In genomic region chr3:117562000-117562399, GRCh38 we compare ENCODE assay signal across 16 cellular contexts.
A peak's percentile ranks its signal among the peaks of the same experiment; 100 is the strongest.
DNase-seq lines count a peak whose midpoint lies in the region; TF ChIP-seq lines count a peak whose summit lies in the region.
"Had no signal": no experiment of that assay in that cellular context is flagged by ENCODE, and none has a peak within 500 bp of the region (broad histone marks: within the 10 kb centered on the region; RNA-seq: fewer than 3 reads in every experiment).

No MANE protein-coding gene starts in this region.

- no peak overlapping the region for H3K4me3 ChIP-seq in adrenal gland
- H3K4me3 ChIP-seq in A673 (ENCODE audit: low read depth, low read length, poor library complexity, severe bottlenecking), result no peak overlapping the region
- H3K4me3 ChIP-seq in effector memory CD4-positive, alpha-beta T cell (ENCODE audit: insufficient read depth, low read depth, low read length, poor library complexity, severe bottlenecking), result no peak overlapping the region

- H3K36me3 ChIP-seq in adrenal gland (replicated peaks in 1 of 2) (no peaks in the 10 kb centered on the region), A673 (ENCODE audit: insufficient read depth, low read length, poor library complexity, severe bottlenecking) (no peaks in the 10 kb centered on the region)
- H3K36me3 ChIP-seq in effector memory CD4-positive, alpha-beta T cell (ENCODE audit: control insufficient read depth, insufficient read depth, low read length), result no peaks in the 10 kb centered on the region

- H3K27me3 ChIP-seq in adrenal gland (no peaks in the 10 kb centered on the region), A673 (replicated peaks; ENCODE audit: insufficient read depth, low read depth, low read length, poor library complexity) (no peaks in the 10 kb centered on the region)
- no peaks in the 10 kb centered on the region for H3K27me3 ChIP-seq in effector memory CD4-positive, alpha-beta T cell (replicated peaks; ENCODE audit: control insufficient read depth, insufficient read depth, low read length, poor library complexity, severe bottlenecking)

- POLR2A ChIA-PET in A673 (lab: Charles Lee; ENCODE audit: low non-redundant PET), result no interaction called here

- H3K9me3 ChIP-seq in adrenal gland (replicated peaks in 1 of 3) (no peaks in the 10 kb centered on the region), A673 (ENCODE audit: low read depth, low read length, poor library complexity, severe bottlenecking) (no peaks in the 10 kb centered on the region)
- no peaks in the 10 kb centered on the region for H3K9me3 ChIP-seq in effector memory CD4-positive, alpha-beta T cell (ENCODE audit: control insufficient read depth, low read length)

- H3K4me1 ChIP-seq in adrenal gland (replicated peaks in 1 of 2) (peaks cover 0 to 7% of the 10 kb centered on the region in 2 donors), A673 (ENCODE audit: insufficient read depth, low read length, poor library complexity, severe bottlenecking) (no peaks in the 10 kb centered on the region)
- H3K4me1 ChIP-seq in effector memory CD4-positive, alpha-beta T cell (ENCODE audit: control insufficient read depth, insufficient read depth, low read length, poor library complexity, severe bottlenecking), result no peaks in the 10 kb centered on the region

- intact Hi-C loops in adrenal gland (cut with DNase I), result no loop called here
- intact Hi-C loops in A673 (cut with micrococcal nuclease; ENCODE audit: unreplicated experiment), result no loop called here

- BruUV-seq in A673 (replicated peaks; lab: Mats Ljungman, UMichigan), result no TSS peak

- no peak for TF ChIP-seq CTCF in adrenal gland (IDR thresholded peaks at IDR 0.05)
- no peak for TF ChIP-seq CTCF in A673 (conservative IDR thresholded peaks at IDR 0.05; ENCODE audit: low read depth, low read length)

- WGBS in adrenal gland, 4 donors, result 27 to 83% (median 51%) methylated on average over 1 to 2 of the region's 2 CpGs

- TF ChIP-seq POLR2A in adrenal gland (IDR thresholded peaks at IDR 0.05), result no peak

- CTCF ChIA-PET in A673 (lab: Charles Lee), result no interaction called here

- H3K27ac ChIP-seq in adrenal gland, result no peak overlapping the region
- H3K27ac ChIP-seq in A673 (ENCODE audit: low read depth, low read length, poor library complexity, severe bottlenecking), result no peak overlapping the region
- no peak overlapping the region for H3K27ac ChIP-seq in effector memory CD4-positive, alpha-beta T cell (ENCODE audit: insufficient read depth, low read length, poor library complexity, severe bottlenecking)

- DNase-seq in NCI-H146 (lab: John Stamatoyannopoulos, UW) (peak; percentile 32), NCI-H146 treated with DMSO at 0.1 percent for 48 hours (lab: John Stamatoyannopoulos, UW; ENCODE audit: unreplicated experiment) (no peak), DMS53 treated with DMSO at 0.1 percent for 48 hours (lab: John Stamatoyannopoulos, UW; ENCODE audit: unreplicated experiment) (peak; percentile 30), NCI-H510A treated with DMSO at 0.1 percent for 48 hours (lab: John Stamatoyannopoulos, UW) (peak; percentile 68), adrenal gland (peak in 5 of 7 donors; percentile 17 to 68 (median 21)), A673 (ENCODE audit: low spot score) (no peak), GM19238 (ENCODE audit: insufficient read length, low spot score) (no peak)
- DNase-seq in effector memory CD4-positive, alpha-beta T cell, result no peak
- DNase-seq: CD4-positive, alpha-beta memory T cell; KG1; NCI-H1694; NCI-H524; NK-92 treated with Interleukin-12 subunit alpha and Interleukin-12 subunit beta, amount 100 ng/mL, for 24 hours; SIG-M5; T-helper 1 cell; T-helper 9 cell had no signal

Comparison
In these comparisons a context has a peak if more than half of its experiments do, and no peak if none do; other contexts are left out.
1. DNase-seq: peak in NCI-H146 (single experiment), DMS53 treated with DMSO at 0.1 percent for 48 hours (single experiment), NCI-H510A treated with DMSO at 0.1 percent for 48 hours (single experiment) and adrenal gland (5 of 7); none in NCI-H146 treated with DMSO at 0.1 percent for 48 hours (single experiment), A673 (single experiment), GM19238 (single experiment) and effector memory CD4-positive, alpha-beta T cell (0 of 3).